Comparison of ENCODE assay signal across 21 cellular contexts in genomic region chr3:20583648-20584047, GRCh38.
A peak's percentile ranks its signal among the peaks of the same experiment; 100 is the strongest.
DNase-seq lines count a peak whose midpoint lies in the region; ATAC-seq and TF ChIP-seq lines count a peak whose summit lies in the region.
"Had no signal": no experiment of that assay in that cellular context is flagged by ENCODE, and none has a peak within 500 bp of the region (broad histone marks: within the 10 kb centered on the region; RNA-seq: fewer than 3 reads in every experiment).

No MANE protein-coding gene starts in this region.

- no peaks in the 10 kb centered on the region for H3K36me3 ChIP-seq in left lung
- H3K36me3 ChIP-seq in lower lobe of right lung, result no peaks in the 10 kb centered on the region
- no peaks in the 10 kb centered on the region for H3K36me3 ChIP-seq in upper lobe of right lung
- H3K36me3 ChIP-seq: BE2C, BLaER1 had no signal

- H3K9me3 ChIP-seq in left lung (no peaks in the 10 kb centered on the region), lower lobe of right lung (no peaks in the 10 kb centered on the region), upper lobe of right lung (no peaks in the 10 kb centered on the region)
- H3K9me3 ChIP-seq: BE2C, BLaER1 had no signal

- intact Hi-C loops in left lung (cut with DNase I) (no loop called here), lower lobe of right lung (cut with DNase I) (no loop called here), upper lobe of right lung (cut with DNase I) (no loop called here)

- ATAC-seq in left lung (peak; percentile 90), lower lobe of right lung (peak; percentile 56 to 79), upper lobe of right lung (peak; percentile 38)
- ATAC-seq: GM12878 had no signal

- no peak overlapping the region for H3K27ac ChIP-seq in left lung
- no peak overlapping the region for H3K27ac ChIP-seq in lower lobe of right lung
- no peak overlapping the region for H3K27ac ChIP-seq in upper lobe of right lung
- H3K27ac ChIP-seq: BLaER1 had no signal

- no peak overlapping the region for H3K4me3 ChIP-seq in left lung
- no peak overlapping the region for H3K4me3 ChIP-seq in lower lobe of right lung
- H3K4me3 ChIP-seq in upper lobe of right lung, result no peak overlapping the region
- H3K4me3 ChIP-seq: BLaER1, GM12878 had no signal

- in situ Hi-C loops in G401 (cut with HindIII; ENCODE audit: low sequenced_read_pairs), result no loop called here

- DNase-seq in left lung (no peak), lower lobe of right lung (no peak), upper lobe of right lung (no peak), G401 (ENCODE audit: low spot score) (no peak)
- no peak for DNase-seq in stimulated activated CD4-positive, alpha-beta T cell treated with anti-CD3 and anti-CD28 coated beads, Interleukin-1b, Interleukin-23, amount 100 ng/mL, for 48 hours
- DNase-seq: 8988T; ACHN; BE2C; C1 segment of cervical spinal cord; CD4-positive, alpha-beta memory T cell; CD4-positive, CD25-positive, alpha-beta regulatory T cell; CD8-positive, alpha-beta memory T cell; COR-L47; DMS 273 treated with DMSO at 0.1 percent for 48 hours; DMS153; DMS53; DMS79; DND-41; GDM1 had no signal

- H3K27me3 ChIP-seq in left lung (no peaks in the 10 kb centered on the region), lower lobe of right lung (ENCODE audit: low read depth) (no peaks in the 10 kb centered on the region), upper lobe of right lung (no peaks in the 10 kb centered on the region)
- H3K27me3 ChIP-seq: BE2C, BLaER1 had no signal

- H3K4me1 ChIP-seq in left lung (no peaks in the 10 kb centered on the region), lower lobe of right lung (no peaks in the 10 kb centered on the region), upper lobe of right lung (no peaks in the 10 kb centered on the region)
- H3K4me1 ChIP-seq: BE2C, BLaER1 had no signal

- TF ChIP-seq CTCF in left lung (IDR thresholded peaks at IDR 0.05) (no peak), lower lobe of right lung (IDR thresholded peaks at IDR 0.05) (no peak), upper lobe of right lung (IDR thresholded peaks at IDR 0.05) (no peak)

Comparison
In these comparisons a context has a peak if more than half of its experiments do, and no peak if none do; other contexts are left out.
1. ATAC-seq: peak in every context shown above with its lines; median percentile 90 in left lung; 68 in lower lobe of right lung; 38 in upper lobe of right lung.